Comparison of ENCODE assay signal across 19 cellular contexts in the genomic region with DNA sequence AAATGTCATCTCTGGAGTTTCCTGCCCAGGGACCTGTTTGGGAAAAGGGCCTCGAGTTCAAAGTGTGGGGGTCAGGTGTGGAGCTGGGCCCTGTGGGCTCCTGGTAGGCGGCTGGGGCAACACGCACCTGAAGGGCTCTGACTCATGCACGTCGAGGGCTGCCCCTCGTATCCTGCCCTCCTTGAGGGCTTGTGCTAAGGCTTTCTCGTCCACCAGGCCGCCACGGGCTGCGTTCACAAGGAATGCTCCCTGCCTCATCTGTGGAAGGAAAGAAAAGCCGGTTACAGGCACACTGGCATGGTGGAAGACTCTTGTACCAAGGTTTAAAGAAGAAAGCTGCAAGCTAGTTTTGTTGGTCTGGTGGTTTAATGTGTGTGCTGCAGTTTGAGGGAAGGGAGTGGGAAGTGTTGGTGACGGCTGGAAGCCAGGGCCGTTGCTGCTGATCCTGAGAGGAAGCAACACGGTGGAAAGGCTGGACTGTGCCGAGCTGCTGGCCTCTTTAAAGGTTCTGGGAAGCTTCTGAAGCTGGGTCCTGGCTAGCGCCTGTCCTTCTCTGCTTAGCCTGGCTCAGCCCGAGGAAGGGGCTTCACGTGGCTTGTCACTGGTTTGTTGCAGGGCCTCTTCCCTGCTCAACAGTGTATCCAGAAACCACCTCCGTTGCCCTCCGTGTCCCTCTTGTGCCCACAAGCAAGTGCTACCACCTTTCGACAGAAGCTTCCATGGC. TPM values are rescaled to one million over a fixed set of nuclear protein-coding genes. Genes with fewer than 3 reads are reported as not detected.
DNase-seq lines count a peak whose midpoint lies in the region; ATAC-seq and TF ChIP-seq lines count a peak whose summit lies in the region.
"Had no signal": no experiment of that assay in that cellular context is flagged by ENCODE, and none has a peak within 500 bp of the region (broad histone marks: within the 10 kb centered on the region; RNA-seq: fewer than 3 reads in every experiment).

No MANE protein-coding gene starts in this region.

- H3K4me3 Mint-ChIP-seq in brain, result no peak overlapping the region
- H3K4me3 Mint-ChIP-seq: CD14-positive monocyte; neural progenitor cell; stimulated activated naive CD8-positive, alpha-beta T cell treated with anti-CD3 and anti-CD28 coated beads, Interleukin-15, amount 100 ng/mL, for 72 hours; T-cell had no signal

- H3K4me1 Mint-ChIP-seq in brain, result peaks cover 18% of the 10 kb centered on the region
- H3K4me1 Mint-ChIP-seq: CD14-positive monocyte; neural progenitor cell; stimulated activated naive CD8-positive, alpha-beta T cell treated with anti-CD3 and anti-CD28 coated beads, Interleukin-15, amount 100 ng/mL, for 72 hours; T-cell had no signal

- no peak overlapping the region for H3K4me3 ChIP-seq in right lobe of liver
- H3K4me3 ChIP-seq in tibial artery, result no peak overlapping the region
- no peak overlapping the region for H3K4me3 ChIP-seq in mammary epithelial cell (replicated peaks in 1 of 3; ENCODE audit: insufficient read depth in 1 of 3, low read depth in 2 of 3, low read length in 3 of 3)
- H3K4me3 ChIP-seq: colonic mucosa, neural progenitor cell had no signal

- peaks cover 77% of the 10 kb centered on the region for H3K36me3 Mint-ChIP-seq in brain
- H3K36me3 Mint-ChIP-seq: T-cell had no signal

- in situ Hi-C loops in mammary epithelial cell (cut with MboI; ENCODE audit: low sequenced_read_pairs in 2 of 2), result no loop called here

- peaks cover 17% of the 10 kb centered on the region for H3K79me2 ChIP-seq in mammary epithelial cell (ENCODE audit: insufficient read depth, low read length)

- DNase-seq in left cardiac atrium (peak; percentile 17), left ventricle myocardium superior (no peak), right lobe of liver (peak in 2 of 3 donors; percentile 45 to 53), tibial artery (peak in 1 of 2 donors; percentile 68), mammary epithelial cell (no peak), CD1c-positive myeloid dendritic cell (ENCODE audit: extremely low spot score) (no peak)
- DNase-seq: ACHN; activated gamma-delta T cell treated with Interleukin-2 at 50 U/mL for 16 hours; aorta; colonic mucosa; mesendoderm; NCI-H1694 treated with DMSO at 0.1 percent for 48 hours; NCI-H446; stimulated activated naive CD8-positive, alpha-beta T cell treated with anti-CD3 and anti-CD28 coated beads, Interleukin-15, amount 100 ng/mL, for 72 hours had no signal

- no TSS peak for BruUV-seq in mammary epithelial cell (replicated peaks; lab: Mats Ljungman, UMichigan)

- H3K36me3 ChIP-seq in right lobe of liver, result peaks cover 0 to 15% (median 3%) of the 10 kb centered on the region in 4 donors
- H3K36me3 ChIP-seq in tibial artery, result peaks cover 53 to 93% (median 73%) of the 10 kb centered on the region in 3 donors
- H3K36me3 ChIP-seq in mammary epithelial cell (ENCODE audit: insufficient read depth, low read length), result peaks cover 21% of the 10 kb centered on the region

- no peak overlapping the region for H3K4me2 ChIP-seq in mammary epithelial cell (ENCODE audit: insufficient read depth, low read depth, low read length)
- H3K4me2 ChIP-seq: neural progenitor cell had no signal

- ATAC-seq in left cardiac atrium (no peak), left ventricle myocardium superior (no peak), right lobe of liver (no peak), HG02588 (IDR thresholded peaks at IDR 0.05; ENCODE audit: unreplicated experiment) (no peak)
- ATAC-seq: stimulated activated naive CD8-positive, alpha-beta T cell treated with anti-CD3 and anti-CD28 coated beads, Interleukin-15, amount 100 ng/mL, for 72 hours; T-cell had no signal

- no peak overlapping the region for H2AFZ ChIP-seq in mammary epithelial cell (ENCODE audit: low read depth, low read length)
- H2AFZ ChIP-seq: neural progenitor cell had no signal

- no peaks in the 10 kb centered on the region for H3K4me1 ChIP-seq in right lobe of liver
- peaks cover 0 to 47% (median 24%) of the 10 kb centered on the region in 4 donors for H3K4me1 ChIP-seq in tibial artery
- peaks cover 4% of the 10 kb centered on the region for H3K4me1 ChIP-seq in mammary epithelial cell (ENCODE audit: insufficient read depth, low read length)
- H3K4me1 ChIP-seq: colonic mucosa, neural progenitor cell had no signal

- H4K20me1 ChIP-seq in mammary epithelial cell (ENCODE audit: insufficient read depth, low read length), result no peaks in the 10 kb centered on the region

- H3K27ac ChIP-seq in right lobe of liver (no peak overlapping the region), tibial artery (peak overlapping the region; percentile 8 to 26), mammary epithelial cell (ENCODE audit: insufficient read depth, low read depth, low read length) (no peak overlapping the region)
- H3K27ac ChIP-seq: colonic mucosa, neural progenitor cell had no signal

- H3K27me3 ChIP-seq in right lobe of liver, result no peaks in the 10 kb centered on the region
- H3K27me3 ChIP-seq in tibial artery, result no peaks in the 10 kb centered on the region
- H3K27me3 ChIP-seq in mammary epithelial cell (ENCODE audit: insufficient read depth, low read length), result no peaks in the 10 kb centered on the region
- H3K27me3 ChIP-seq: colonic mucosa, neural progenitor cell had no signal

- H3K27me3 Mint-ChIP-seq in brain, result no peaks in the 10 kb centered on the region
- H3K27me3 Mint-ChIP-seq: stimulated activated naive CD8-positive, alpha-beta T cell treated with anti-CD3 and anti-CD28 coated beads, Interleukin-15, amount 100 ng/mL, for 72 hours; T-cell had no signal

- CTCF ChIA-PET in mammary epithelial cell (lab: Charles Lee; ENCODE audit: low non-redundant PET), result no interaction called here

- H3K9me3 Mint-ChIP-seq in brain, result no peaks in the 10 kb centered on the region
- H3K9me3 Mint-ChIP-seq: CD14-positive monocyte; neural progenitor cell; stimulated activated naive CD8-positive, alpha-beta T cell treated with anti-CD3 and anti-CD28 coated beads, Interleukin-15, amount 100 ng/mL, for 72 hours; T-cell had no signal

- dilution Hi-C loops in mammary epithelial cell (cut with HindIII; ENCODE audit: low sequenced_read_pairs), result loop anchor here (5.0 kb wide), 1 partner anchor 53 kb away; no protein-coding TSS in a partner anchor

- no peak for TF ChIP-seq CTCF in brain (conservative IDR thresholded peaks at IDR 0.05)
- no peak for TF ChIP-seq CTCF in right lobe of liver (IDR thresholded peaks at IDR 0.05)
- no peak for TF ChIP-seq CTCF in tibial artery (IDR thresholded peaks at IDR 0.05)
- no peak for TF ChIP-seq CTCF in mammary epithelial cell (conservative IDR thresholded peaks at IDR 0.05 in 1 of 2, IDR thresholded peaks at IDR 0.05 in 1 of 2; ENCODE audit: extremely low read depth in 1 of 2, insufficient read depth in 1 of 2, low read depth in 1 of 2, low read length in 2 of 2)

- WGBS in right lobe of liver (ENCODE audit: insufficient coverage, low coverage, low lambda C conversion rate, missing lambda C conversion rate), result 76% methylated on average over 8 of the region's 21 CpGs
- WGBS in mammary epithelial cell (ENCODE audit: low coverage, missing lambda C conversion rate), result 86% methylated on average over 18 of the region's 21 CpGs

- H3K9ac ChIP-seq in mammary epithelial cell (ENCODE audit: insufficient read depth, low read length), result no peak overlapping the region
- H3K9ac ChIP-seq: neural progenitor cell had no signal

- H3K9me3 ChIP-seq in right lobe of liver (no peaks in the 10 kb centered on the region), tibial artery (no peaks in the 10 kb centered on the region), mammary epithelial cell (replicated peaks; ENCODE audit: insufficient read depth, low read length) (no peaks in the 10 kb centered on the region)
- H3K9me3 ChIP-seq: colonic mucosa had no signal

- TF ChIP-seq POLR2A in right lobe of liver (IDR thresholded peaks at IDR 0.05), result no peak

- H3K27ac Mint-ChIP-seq in brain, result peak overlapping the region in 3 of 5 experiments; percentile 76 to 91 (median 90)
- H3K27ac Mint-ChIP-seq: T-cell had no signal

- intact Hi-C loops in left cardiac atrium (cut with DNase I), result loop anchor here (5.0 to 10.0 kb wide), 2 partner anchors 61 to 68 kb away; no protein-coding TSS in a partner anchor
- intact Hi-C loops in left ventricle myocardium superior (cut with micrococcal nuclease), result loop anchor here (10.0 kb wide), 1 partner anchor 71 kb away; no protein-coding TSS in a partner anchor
- intact Hi-C loops in right lobe of liver (cut with DNase I), result loop anchor here in 1 of 2 donors (10.0 kb wide), 1 partner anchor 61 kb away; no protein-coding TSS in a partner anchor
- intact Hi-C loops in tibial artery (cut with DNase I; ENCODE audit: low total_unique reads), result loop anchor here (10.0 kb wide), 2 partner anchors 351 to 721 kb away; a partner anchor contains a TSS
- intact Hi-C loops in mammary epithelial cell (cut with micrococcal nuclease), result loop anchor here (2.0 kb wide), 2 partner anchors 67 to 637 kb away; no protein-coding TSS in a partner anchor

RNA-seq across cellular contexts. Expression of a gene that starts 52.0 kb away (rescaled TPM):
- total RNA-seq in left cardiac atrium (10 to 100 TPM; 22.9 to 25.7 TPM), left ventricle myocardium superior (25.3 TPM), right lobe of liver (10 to 100 TPM in 4 of 6 experiments, 1 to 10 TPM in 2; 8.6 to 17.6 (median 11.6) TPM), mammary epithelial cell (10 to 100 TPM; 14.0 to 19.3 TPM)
- polyA plus RNA-seq in brain (ENCODE audit: insufficient read depth, low read depth, low replicate concordance) (18.7 TPM), mammary epithelial cell (5.6 TPM)
- 9.1 TPM for polyA minus RNA-seq in mammary epithelial cell

Comparison
In these comparisons a context has a peak if more than half of its experiments do, and no peak if none do; other contexts are left out.
1. DNase-seq: peak in left cardiac atrium (single experiment) and right lobe of liver (2 of 3); none in left ventricle myocardium superior (single experiment), mammary epithelial cell (single experiment) and CD1c-positive myeloid dendritic cell (single experiment).
2. H3K27ac ChIP-seq: peak in tibial artery (2 of 2); none in right lobe of liver (0 of 3) and mammary epithelial cell (single experiment).